Comparison of ENCODE assay signal across 27 cellular contexts in genomic region chr14:103755060-103755459, GRCh38. TPM values are rescaled to one million over a fixed set of nuclear protein-coding genes. Genes with fewer than 3 reads are reported as not detected.
A peak's percentile ranks its signal among the peaks of the same experiment; 100 is the strongest.
DNase-seq lines count a peak whose midpoint lies in the region; ATAC-seq, FAIRE-seq and TF ChIP-seq lines count a peak whose summit lies in the region.
"Had no signal": no experiment of that assay in that cellular context is flagged by ENCODE, and none has a peak within 500 bp of the region (broad histone marks: within the 10 kb centered on the region; RNA-seq: fewer than 3 reads in every experiment).

No MANE protein-coding gene starts in this region.

- RAD21 ChIA-PET in GM12878 (lab: Charles Lee; ENCODE audit: unreplicated experiment): no interaction called here

- in situ Hi-C loops in GM12878 (cut with MboI): no loop called here

- H3K4me2 ChIP-seq in GM12878 (ENCODE audit: control insufficient read depth, insufficient read depth): no peak overlapping the region
- H3K4me2 ChIP-seq: BLaER1 had no signal

- H3K4me3 ChIP-seq in SK-N-MC (no peak overlapping the region), GM12878 (no peak overlapping the region), colonic mucosa (no peak overlapping the region)
- H3K4me3 ChIP-seq: BLaER1 had no signal

- POLR2A ChIA-PET in GM12878 (lab: Charles Lee) (no interaction called here), MCF 10A (lab: Yijun Ruan, JAX) (no interaction called here)

- TF ChIP-seq RAD21 in GM12878 (IDR thresholded peaks at IDR 0.05; ENCODE audit: insufficient read depth, low read depth, low read length): no peak

- FAIRE-seq in GM12878 (lab: Jason Lieb, UNC): peak; percentile 18
- FAIRE-seq: GM12891, GM19239 had no signal

- CTCF ChIA-PET in GM12878 (lab: Yijun Ruan, JAX) (no interaction called here), MCF 10A (lab: Yijun Ruan, JAX) (no interaction called here)

- no peak for ATAC-seq in GM12878

- H4K20me1 ChIP-seq in GM12878 (ENCODE audit: control insufficient read depth, insufficient read depth): no peaks in the 10 kb centered on the region
- H4K20me1 ChIP-seq: BLaER1 had no signal

- WGBS in GM12878 (ENCODE audit: insufficient coverage, insufficient replicate concordance, low lambda C conversion rate, missing lambda C conversion rate): 93% methylated on average over 6 of the region's 6 CpGs

- SMC1A ChIA-PET in GM12878 (lab: Charles Lee; ENCODE audit: uncharacterized antibody, unreplicated experiment): no interaction called here

- H3K27me3 Mint-ChIP-seq in endothelial cell (ENCODE audit: unreplicated experiment) (no peaks in the 10 kb centered on the region), MCF 10A (ENCODE audit: insufficient read depth, unreplicated experiment) (no peaks in the 10 kb centered on the region)
- H3K27me3 Mint-ChIP-seq: CD4-positive, alpha-beta memory T cell; CD4-positive, CD25-positive, alpha-beta regulatory T cell; CD8-positive, alpha-beta memory T cell had no signal

- no peaks in the 10 kb centered on the region for H3K36me3 ChIP-seq in SK-N-MC (ENCODE audit: insufficient read depth, low read length)
- H3K36me3 ChIP-seq in GM12878 (ENCODE audit: control insufficient read depth in 2 of 2, insufficient read depth in 2 of 2, low read length in 1 of 2): no peaks in the 10 kb centered on the region
- H3K36me3 ChIP-seq in colonic mucosa: no peaks in the 10 kb centered on the region
- H3K36me3 ChIP-seq: BLaER1 had no signal

- H3K4me3 Mint-ChIP-seq in endothelial cell (ENCODE audit: unreplicated experiment): no peak overlapping the region
- H3K4me3 Mint-ChIP-seq in MCF 10A (ENCODE audit: unreplicated experiment): no peak overlapping the region
- H3K4me3 Mint-ChIP-seq: CD14-positive monocyte; CD4-positive, alpha-beta memory T cell; CD4-positive, CD25-positive, alpha-beta regulatory T cell; CD8-positive, alpha-beta memory T cell had no signal

- no peak for TF ChIP-seq POLR2A in GM12878 (IDR thresholded peaks at IDR 0.05; ENCODE audit: low read depth, low read length)

- BruUV-seq in GM12878 (replicated peaks; lab: Mats Ljungman, UMichigan) (no TSS peak), MCF 10A (replicated peaks; lab: Mats Ljungman, UMichigan) (no TSS peak)

- intact Hi-C loops in GM12878 (cut with micrococcal nuclease; ENCODE audit: unreplicated experiment) (no loop called here), MCF 10A (cut with micrococcal nuclease) (no loop called here), colonic mucosa (cut with DNase I) (no loop called here)

- no peak for TF ChIP-seq EP300 in GM12878 (IDR thresholded peaks at IDR 0.05; ENCODE audit: borderline replicate concordance in 1 of 2, control insufficient read depth in 1 of 2, low read depth in 2 of 2, low read length in 2 of 2)

- H2AFZ ChIP-seq in GM12878 (ENCODE audit: control insufficient read depth, low read depth, low read length): no peak overlapping the region

- H3K4me1 ChIP-seq in GM12878 (ENCODE audit: control insufficient read depth, insufficient read depth, low read length): no peaks in the 10 kb centered on the region
- no peaks in the 10 kb centered on the region for H3K4me1 ChIP-seq in colonic mucosa
- H3K4me1 ChIP-seq: BE2C, BLaER1 had no signal

- DNase-seq in SK-N-MC (ENCODE audit: low read depth, low spot score) (no peak), GM12878 (ENCODE audit: low read depth, low spot score) (no peak), endothelial cell (ENCODE audit: low spot score) (no peak), lung microvascular endothelial cell (ENCODE audit: low read depth in 2 of 2) (peak; percentile 26 to 54), MCF 10A (ENCODE audit: unreplicated experiment) (no peak), NCI-H2196 (lab: John Stamatoyannopoulos, UW; ENCODE audit: unreplicated experiment) (no peak), NCI-H69 (lab: John Stamatoyannopoulos, UW) (no peak), colonic mucosa (no peak)
- DNase-seq: 8988T; ACHN; BE2C; C1 segment of cervical spinal cord; CD4-positive, alpha-beta memory T cell; CD4-positive, CD25-positive, alpha-beta regulatory T cell; CD8-positive, alpha-beta memory T cell; COR-L47; DMS 273 treated with DMSO at 0.1 percent for 48 hours; DMS153; DMS53; DMS79; DND-41; EL; GDM1 had no signal

- H3K27ac Mint-ChIP-seq in endothelial cell (ENCODE audit: unreplicated experiment) (peak overlapping the region; percentile 64), MCF 10A (ENCODE audit: low read depth, unreplicated experiment) (no peak overlapping the region)
- H3K27ac Mint-ChIP-seq: CD4-positive, alpha-beta memory T cell; CD4-positive, CD25-positive, alpha-beta regulatory T cell; CD8-positive, alpha-beta memory T cell had no signal

- H3K27me3 ChIP-seq in GM12878 (replicated peaks in 1 of 2; ENCODE audit: control insufficient read depth in 2 of 2, insufficient read depth in 2 of 2, low read length in 1 of 2): no peaks in the 10 kb centered on the region
- H3K27me3 ChIP-seq in colonic mucosa: no peaks in the 10 kb centered on the region
- H3K27me3 ChIP-seq: BE2C, BLaER1 had no signal

- H3K4me1 Mint-ChIP-seq in endothelial cell (ENCODE audit: unreplicated experiment) (peaks cover 14% of the 10 kb centered on the region), MCF 10A (ENCODE audit: insufficient read depth, unreplicated experiment) (no peaks in the 10 kb centered on the region)
- H3K4me1 Mint-ChIP-seq: CD14-positive monocyte; CD4-positive, alpha-beta memory T cell; CD8-positive, alpha-beta memory T cell had no signal

- no peak overlapping the region for H3K9ac ChIP-seq in SK-N-MC (ENCODE audit: insufficient read length)
- H3K9ac ChIP-seq in GM12878 (ENCODE audit: control insufficient read depth, insufficient read depth, low read length): no peak overlapping the region
- H3K9ac ChIP-seq in colonic mucosa (ENCODE audit: low read depth in 2 of 2, low read length in 2 of 2): no peak overlapping the region
- H3K9ac ChIP-seq: BLaER1 had no signal

- H3K27ac ChIP-seq in SK-N-MC (peak overlapping the region; percentile 95), GM12878 (ENCODE audit: control insufficient read depth, insufficient read depth) (no peak overlapping the region), colonic mucosa (no peak overlapping the region)
- H3K27ac ChIP-seq: BLaER1 had no signal

- H3K9me3 Mint-ChIP-seq in endothelial cell (ENCODE audit: unreplicated experiment): no peaks in the 10 kb centered on the region
- H3K9me3 Mint-ChIP-seq in MCF 10A (ENCODE audit: unreplicated experiment): no peaks in the 10 kb centered on the region
- H3K9me3 Mint-ChIP-seq: CD14-positive monocyte; CD4-positive, alpha-beta memory T cell; CD4-positive, CD25-positive, alpha-beta regulatory T cell; CD8-positive, alpha-beta memory T cell had no signal

- H3K9me3 ChIP-seq in SK-N-MC (ENCODE audit: low read depth, low read length) (no peaks in the 10 kb centered on the region), GM12878 (replicated peaks; ENCODE audit: control insufficient read depth, insufficient read depth, low read length) (no peaks in the 10 kb centered on the region), colonic mucosa (no peaks in the 10 kb centered on the region)
- H3K9me3 ChIP-seq: BE2C, BLaER1 had no signal

- no peaks in the 10 kb centered on the region for H3K79me2 ChIP-seq in GM12878 (ENCODE audit: control insufficient read depth, insufficient read depth, low read length)

- peaks cover 11% of the 10 kb centered on the region for H3K36me3 Mint-ChIP-seq in endothelial cell (ENCODE audit: low read depth, unreplicated experiment)
- peaks cover 10% of the 10 kb centered on the region for H3K36me3 Mint-ChIP-seq in MCF 10A (ENCODE audit: insufficient read depth, unreplicated experiment)
- H3K36me3 Mint-ChIP-seq: CD14-positive monocyte had no signal

- TF ChIP-seq CTCF in GM12878 (IDR thresholded peaks at IDR 0.05 in 2 of 3, conservative IDR thresholded peaks at IDR 0.05 in 1 of 3; ENCODE audit: control insufficient read depth in 2 of 3, extremely low read depth in 1 of 3, insufficient read depth in 1 of 3, low read depth in 3 of 3, low read length in 3 of 3): no peak
- no peak for TF ChIP-seq CTCF in endothelial cell (IDR thresholded peaks at IDR 0.05; ENCODE audit: unreplicated experiment)
- no peak for TF ChIP-seq CTCF in MCF 10A (IDR thresholded peaks at IDR 0.05; ENCODE audit: unreplicated experiment)
- no peak for TF ChIP-seq CTCF in colonic mucosa (IDR thresholded peaks at IDR 0.05)

RNA-seq across cellular contexts. Expression of gene ZFYVE21, which starts 39.5 kb away (rescaled TPM):
- total RNA-seq in GM12878 (2013; cell fraction: nucleolus; rRNA removed): 39.5 and 43.2 TPM in 2 replicates
- total RNA-seq in GM12878 (2014; rRNA removed) (12.1 and 13.4 TPM in 2 replicates), GM12878 (2014; rRNA removed; fragmentation: Illumina TruSeq; extraction: Trizol) (8.3 and 9.3 TPM in 2 replicates), GM12878 (2021) (12.1 and 16.9 TPM in 2 replicates), endothelial cell (ENCODE audit: unreplicated experiment) (48.1 TPM), lung microvascular endothelial cell (44.2 and 90.9 TPM in 2 replicates), MCF 10A (2022) (28.6 and 35.5 TPM in 2 replicates), colonic mucosa (10 to 100 TPM; 49.3 to 68.9 TPM)
- 8.6 TPM for polyA plus RNA-seq in GM12878 (2011; ENCODE audit: low read depth)
- polyA plus RNA-seq in GM12878 (2011; rRNA removed) (17.4 and 21.7 TPM in 2 replicates), GM12878 (2014; fragmentation: Illumina TruSeq; extraction: Trizol) (7.9 and 9.1 TPM in 2 replicates), GM12878 (2014; fragmentation: Nextera tagmentation; extraction: Ambion mirVana) (1 to 10 TPM in 1 of 2 experiments, under 1 TPM in 1; 0.79 to 3.1 TPM), GM12878 (2014; rRNA removed) (20.6 and 21.8 TPM in 2 replicates), GM12878 (2016; fragmentation: Nextera tagmentation; extraction: Ambion mirVana) (10 to 100 TPM; 15.5 to 20.7 TPM)
- polyA plus RNA-seq in GM12878 (2011; cell fraction: cytosol; rRNA removed): 25.4 and 25.9 TPM in 2 replicates
- 37.3 and 44.3 TPM in 2 replicates for polyA plus RNA-seq in GM12878 (2011; cell fraction: nucleus; rRNA removed)
- 14.3 and 19.3 TPM in 2 replicates for polyA plus RNA-seq in GM12878 (2012)
- 7.6 and 14.9 TPM in 2 replicates for polyA minus RNA-seq in GM12878 (2011; rRNA and poly(A)+ RNA removed)
- polyA minus RNA-seq in GM12878 (2011; cell fraction: cytosol; rRNA and poly(A)+ RNA removed): 7.2 and 9.5 TPM in 2 replicates
- 8.5 and 17.4 TPM in 2 replicates for polyA minus RNA-seq in GM12878 (2011; cell fraction: nucleus; rRNA and poly(A)+ RNA removed)

RNA-seq across cellular contexts. Expression of gene XRCC3, which starts 39.8 kb away (rescaled TPM):
- total RNA-seq in GM12878 (2013; cell fraction: nucleolus; rRNA removed): 37.4 and 45.4 TPM in 2 replicates
- 48.2 and 50.9 TPM in 2 replicates for total RNA-seq in GM12878 (2014; rRNA removed)
- 24.1 and 28.6 TPM in 2 replicates for total RNA-seq in GM12878 (2014; rRNA removed; fragmentation: Illumina TruSeq; extraction: Trizol)
- 35.8 and 44.8 TPM in 2 replicates for total RNA-seq in GM12878 (2021)
- 16.1 TPM for polyA plus RNA-seq in GM12878 (2011; ENCODE audit: low read depth)
- 19.0 and 25.6 TPM in 2 replicates for polyA plus RNA-seq in GM12878 (2011; rRNA removed)
- 26.5 and 28.3 TPM in 2 replicates for polyA plus RNA-seq in GM12878 (2011; cell fraction: cytosol; rRNA removed)
- polyA plus RNA-seq in GM12878 (2011; cell fraction: nucleus; rRNA removed): 52.9 and 76.1 TPM in 2 replicates
- polyA plus RNA-seq in GM12878 (2012): 15.1 and 18.3 TPM in 2 replicates
- polyA plus RNA-seq in GM12878 (2014; fragmentation: Illumina TruSeq; extraction: Trizol): 52.0 and 55.3 TPM in 2 replicates
- polyA plus RNA-seq in GM12878 (2014; fragmentation: Nextera tagmentation; extraction: Ambion mirVana): under 1 TPM; 0.37 to 0.60 TPM
- 40.9 and 45.1 TPM in 2 replicates for polyA plus RNA-seq in GM12878 (2014; rRNA removed)
- 10 to 100 TPM; 24.2 to 25.0 TPM for polyA plus RNA-seq in GM12878 (2016; fragmentation: Nextera tagmentation; extraction: Ambion mirVana)
- polyA minus RNA-seq in GM12878 (2011; rRNA and poly(A)+ RNA removed): 12.0 and 19.9 TPM in 2 replicates
- polyA minus RNA-seq in GM12878 (2011; cell fraction: cytosol; rRNA and poly(A)+ RNA removed): 12.7 and 13.5 TPM in 2 replicates
- 13.5 and 26.3 TPM in 2 replicates for polyA minus RNA-seq in GM12878 (2011; cell fraction: nucleus; rRNA and poly(A)+ RNA removed)
- total RNA-seq in endothelial cell (ENCODE audit: unreplicated experiment): 10.2 TPM
- total RNA-seq in lung microvascular endothelial cell: 6.3 and 8.9 TPM in 2 replicates
- total RNA-seq in MCF 10A (2022): 9.4 and 17.5 TPM in 2 replicates
- total RNA-seq in colonic mucosa: 10 to 100 TPM in 1 of 2 donors, 1 to 10 TPM in 1; 8.3 to 70.0 TPM

Comparison
In these comparisons a context has a peak if more than half of its experiments do, and no peak if none do; other contexts are left out.
1. DNase-seq: peak in lung microvascular endothelial cell (2 of 2); none in SK-N-MC (single experiment), GM12878 (single experiment), endothelial cell (single experiment), MCF 10A (single experiment), NCI-H2196 (single experiment), NCI-H69 (single experiment) and colonic mucosa (single experiment).